Comparison of ENCODE assay signal across 27 cellular contexts in the genomic region with DNA sequence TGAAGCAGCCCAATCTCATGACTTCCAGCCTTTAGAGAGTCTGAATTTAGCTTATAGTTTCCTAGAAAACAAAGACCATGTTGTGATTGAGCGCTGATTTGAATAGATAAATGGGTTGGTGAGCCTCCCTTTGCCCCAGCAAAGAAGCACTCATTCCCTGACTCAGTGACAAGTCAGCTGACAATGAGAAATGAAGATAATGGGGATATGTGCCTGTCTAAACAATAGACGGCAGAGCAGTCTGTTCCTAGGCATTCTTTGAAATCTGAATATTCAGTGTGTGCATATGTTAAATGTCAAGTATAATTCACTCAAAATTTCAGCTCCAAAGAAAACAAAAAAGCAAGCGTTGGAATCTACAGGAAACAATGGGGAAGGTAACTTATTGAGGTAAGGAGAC. TPM values are rescaled to one million over a fixed set of nuclear protein-coding genes. Genes with fewer than 3 reads are reported as not detected.
A peak's percentile ranks its signal among the peaks of the same experiment; 100 is the strongest.
DNase-seq lines count a peak whose midpoint lies in the region; ATAC-seq, FAIRE-seq and TF ChIP-seq lines count a peak whose summit lies in the region.
"Had no signal": no experiment of that assay in that cellular context is flagged by ENCODE, and none has a peak within 500 bp of the region (broad histone marks: within the 10 kb centered on the region; RNA-seq: fewer than 3 reads in every experiment).

No MANE protein-coding gene starts in this region.

- no peaks in the 10 kb centered on the region; the same call in 2 of the 3 replicates for H3K9me3 Mint-ChIP-seq in GM23338
- H3K9me3 Mint-ChIP-seq in mesothelial cell of epicardium, result peaks cover 4% of the 10 kb centered on the region
- H3K9me3 Mint-ChIP-seq: CD4-positive, alpha-beta T cell had no signal

- H3K4me1 Mint-ChIP-seq in GM23338 (peaks cover 20% of the 10 kb centered on the region), mesothelial cell of epicardium (peaks cover 69% of the 10 kb centered on the region)
- H3K4me1 Mint-ChIP-seq: CD14-positive monocyte; CD8-positive, alpha-beta memory T cell had no signal

- no peak for FAIRE-seq in kidney (lab: Jason Lieb, UNC)
- FAIRE-seq: A204.1, GM12891, GM18507, H1 had no signal

- H3K9me2 ChIP-seq in GM23338 (ENCODE audit: insufficient read depth) (peaks cover 11% of the 10 kb centered on the region), neural cell (ENCODE audit: insufficient read depth, low read length) (no peaks in the 10 kb centered on the region)

- peak overlapping the region; percentile 57; the same call in 1 of the 2 replicates for H2AFZ ChIP-seq in GM23338
- no peak overlapping the region for H2AFZ ChIP-seq in neural cell (ENCODE audit: low read depth, low read length)
- H2AFZ ChIP-seq in smooth muscle cell (ENCODE audit: low read depth), result peak overlapping the region; percentile 8

- TF ChIP-seq EP300 in neural cell (conservative IDR thresholded peaks at IDR 0.05; ENCODE audit: poor library complexity, severe bottlenecking), result peak; percentile 90

- H3K27ac ChIP-seq in GM23338 (ENCODE audit: low read depth) (no peak overlapping the region), neural cell (ENCODE audit: low read length) (peak overlapping the region; percentile 70), smooth muscle cell (ENCODE audit: low read depth) (no peak overlapping the region), substantia nigra (ENCODE audit: low read depth, low read length, poor library complexity, severe bottlenecking) (no peak overlapping the region), kidney (ENCODE audit: low read depth in 2 of 2, low read length in 2 of 2) (no peak overlapping the region), right cardiac atrium (ENCODE audit: low read length) (no peak overlapping the region)
- H3K27ac ChIP-seq: BLaER1 treated with 17β-estradiol and CSF1 and Interleukin-3, amounts not matched to agents 10 nM and 100 nM had no signal

- H3K4me2 ChIP-seq in GM23338 (0 out of 2 replicates have a peak overlapping the region, but pooled peaks have one; percentile 18), neural cell (ENCODE audit: low read length) (no peak overlapping the region), smooth muscle cell (no peak overlapping the region)

- peaks cover 21% of the 10 kb centered on the region; the same call in 1 of the 2 replicates for H3K4me1 ChIP-seq in GM23338 (ENCODE audit: insufficient read depth)
- no peaks in the 10 kb centered on the region for H3K4me1 ChIP-seq in smooth muscle cell (ENCODE audit: low read depth)
- H3K4me1 ChIP-seq in kidney (ENCODE audit: control insufficient read depth in 1 of 2, insufficient read depth in 1 of 2, low read depth in 1 of 2, low read length in 2 of 2), result no peaks in the 10 kb centered on the region
- no peaks in the 10 kb centered on the region for H3K4me1 ChIP-seq in right cardiac atrium (ENCODE audit: control insufficient read depth, insufficient read depth, low read length)
- H3K4me1 ChIP-seq: BE2C had no signal

- H3K9me3 ChIP-seq in neural cell (ENCODE audit: low read length) (no peaks in the 10 kb centered on the region), smooth muscle cell (replicated peaks; ENCODE audit: low read depth) (no peaks in the 10 kb centered on the region), kidney (ENCODE audit: control insufficient read depth in 1 of 2, low read length in 2 of 2) (no peaks in the 10 kb centered on the region), right cardiac atrium (ENCODE audit: control insufficient read depth, low read length) (no peaks in the 10 kb centered on the region)
- H3K9me3 ChIP-seq: BE2C had no signal

- H3K27me3 ChIP-seq in GM23338 (ENCODE audit: insufficient read depth) (no peaks in the 10 kb centered on the region), neural cell (ENCODE audit: insufficient read depth, low read depth, low read length) (no peaks in the 10 kb centered on the region), smooth muscle cell (ENCODE audit: low read depth) (no peaks in the 10 kb centered on the region), right cardiac atrium (ENCODE audit: control insufficient read depth, insufficient read depth) (no peaks in the 10 kb centered on the region)
- H3K27me3 ChIP-seq: BE2C; BLaER1 treated with 17β-estradiol and CSF1 and Interleukin-3, amounts not matched to agents 10 nM and 100 nM had no signal

- H3K36me3 ChIP-seq in GM23338 (ENCODE audit: insufficient read depth), result no peaks in the 10 kb centered on the region
- H3K36me3 ChIP-seq in neural cell (ENCODE audit: insufficient read depth, low read length), result no peaks in the 10 kb centered on the region
- no peaks in the 10 kb centered on the region for H3K36me3 ChIP-seq in smooth muscle cell (ENCODE audit: low read depth)
- H3K36me3 ChIP-seq in kidney (ENCODE audit: control insufficient read depth in 1 of 2, insufficient read depth in 2 of 2, low read length in 2 of 2), result no peaks in the 10 kb centered on the region
- H3K36me3 ChIP-seq: BE2C; BLaER1 treated with 17β-estradiol and CSF1 and Interleukin-3, amounts not matched to agents 10 nM and 100 nM had no signal

- ATAC-seq in GM23338, result no peak
- ATAC-seq in right cardiac atrium, result no peak
- ATAC-seq: HCT116 had no signal

- H3K79me2 ChIP-seq in GM23338 (replicated peaks; ENCODE audit: insufficient read depth) (no peaks in the 10 kb centered on the region), neural cell (replicated peaks; ENCODE audit: insufficient read depth, low read length) (no peaks in the 10 kb centered on the region), smooth muscle cell (ENCODE audit: low read depth) (no peaks in the 10 kb centered on the region)

- DNase-seq in GM23338 (ENCODE audit: low spot score), result no peak
- DNase-seq in mesothelial cell of epicardium (ENCODE audit: low spot score in 2 of 2, unreplicated experiment in 2 of 2), result no peak
- no peak for DNase-seq in smooth muscle cell (lab: John Stamatoyannopoulos, UW; ENCODE audit: unreplicated experiment)
- no peak for DNase-seq in substantia nigra (lab: John Stamatoyannopoulos, UW)
- no peak for DNase-seq in kidney
- no peak for DNase-seq in cerebellum (ENCODE audit: low spot score)
- no peak for DNase-seq in right cardiac atrium
- DNase-seq: BE2C; Calu3; CD4-positive, alpha-beta T cell; CD8-positive, alpha-beta memory T cell; COR-L47; DMS53; DMS79 treated with DMSO at 0.1 percent for 48 hours; GF-D8; H7 had no signal

- 76% methylated on average over 3 of the region's 3 CpGs for WGBS in smooth muscle cell (ENCODE audit: low lambda C conversion rate)
- 64% methylated on average over 3 of the region's 3 CpGs for WGBS in right cardiac atrium

- no peak overlapping the region for H3K27ac Mint-ChIP-seq in GM23338
- peak overlapping the region; percentile 44 for H3K27ac Mint-ChIP-seq in mesothelial cell of epicardium
- H3K27ac Mint-ChIP-seq: CD14-positive monocyte; CD4-positive, alpha-beta T cell; CD8-positive, alpha-beta memory T cell had no signal

- intact Hi-C loops in kidney (cut with DNase I) (no loop called here), right cardiac atrium (cut with DNase I) (no loop called here)

- no peaks in the 10 kb centered on the region for H3K36me3 Mint-ChIP-seq in GM23338 (ENCODE audit: low read depth)
- no peaks in the 10 kb centered on the region for H3K36me3 Mint-ChIP-seq in mesothelial cell of epicardium
- H3K36me3 Mint-ChIP-seq: CD14-positive monocyte; CD8-positive, alpha-beta memory T cell had no signal

- H4K20me1 ChIP-seq in GM23338 (replicated peaks; ENCODE audit: insufficient read depth) (no peaks in the 10 kb centered on the region), neural cell (ENCODE audit: insufficient read depth) (no peaks in the 10 kb centered on the region), smooth muscle cell (ENCODE audit: low read depth) (no peaks in the 10 kb centered on the region)
- H4K20me1 ChIP-seq: BLaER1 treated with 17β-estradiol and CSF1 and Interleukin-3, amounts not matched to agents 10 nM and 100 nM had no signal

- H3K9ac ChIP-seq in neural cell (ENCODE audit: low read length), result no peak overlapping the region
- no peak overlapping the region for H3K9ac ChIP-seq in smooth muscle cell (ENCODE audit: low read depth)
- H3K9ac ChIP-seq in kidney (ENCODE audit: low read length in 2 of 2), result no peak overlapping the region
- H3K9ac ChIP-seq: BLaER1 treated with 17β-estradiol and CSF1 and Interleukin-3, amounts not matched to agents 10 nM and 100 nM had no signal

- H3F3A ChIP-seq in GM23338 (replicated peaks; ENCODE audit: low read depth), result no peaks in the 10 kb centered on the region
- H3F3A ChIP-seq in neural cell (ENCODE audit: insufficient read depth, low read length, poor library complexity, severe bottlenecking), result no peaks in the 10 kb centered on the region
- no peaks in the 10 kb centered on the region for H3F3A ChIP-seq in smooth muscle cell (ENCODE audit: low read depth)

- TF ChIP-seq RAD21 in neural cell (conservative IDR thresholded peaks at IDR 0.05), result peak; percentile 36

- H3K4me3 ChIP-seq in GM23338 (no peak overlapping the region), neural cell (ENCODE audit: low read length) (peak overlapping the region; percentile 27), smooth muscle cell (no peak overlapping the region), kidney (ENCODE audit: low read length in 2 of 2) (no peak overlapping the region), right cardiac atrium (ENCODE audit: low read length) (no peak overlapping the region)
- H3K4me3 ChIP-seq: BLaER1 treated with 17β-estradiol and CSF1 and Interleukin-3, amounts not matched to agents 10 nM and 100 nM had no signal

- H3K4me3 Mint-ChIP-seq in GM23338 (no peak overlapping the region), mesothelial cell of epicardium (no peak overlapping the region)
- H3K4me3 Mint-ChIP-seq: CD14-positive monocyte; CD4-positive, alpha-beta T cell; CD8-positive, alpha-beta memory T cell had no signal

- H3K27me3 Mint-ChIP-seq in GM23338 (ENCODE audit: insufficient read depth, low read depth, poor library complexity), result peaks cover 1% of the 10 kb centered on the region
- no peaks in the 10 kb centered on the region for H3K27me3 Mint-ChIP-seq in mesothelial cell of epicardium (ENCODE audit: low read depth)

- TF ChIP-seq CTCF in GM23338 (conservative IDR thresholded peaks at IDR 0.05; ENCODE audit: low read depth in 2 of 2) (no peak), mesothelial cell of epicardium (IDR thresholded peaks at IDR 0.05; ENCODE audit: unreplicated experiment) (no peak), neural cell (IDR thresholded peaks at IDR 0.05; ENCODE audit: poor library complexity, severe bottlenecking) (no peak), smooth muscle cell (IDR thresholded peaks at IDR 0.05; ENCODE audit: borderline replicate concordance, insufficient read depth, poor library complexity, severe bottlenecking) (no peak), kidney (IDR thresholded peaks at IDR 0.05; ENCODE audit: borderline replicate concordance, extremely low read depth, insufficient read depth) (no peak)

RNA-seq across cellular contexts. Expression of a gene that starts 34.8 kb away (rescaled TPM):
- total RNA-seq in GM23338 (2014; rRNA removed; shearing (Covaris generic)), result not detected in 2 replicates
- polyA plus RNA-seq in GM23338 (2016; fragmentation: Nextera tagmentation; extraction: Ambion mirVana), result not detected in 2 replicates
- not detected in 3 replicates for total RNA-seq in mesothelial cell of epicardium
- not detected in 2 replicates for polyA plus RNA-seq in neural cell
- not detected in 2 replicates for polyA minus RNA-seq in neural cell
- total RNA-seq in smooth muscle cell, result not detected in 2 replicates
- polyA plus RNA-seq in smooth muscle cell, result 0.48 and 0.97 TPM in 2 replicates
- total RNA-seq in kidney, result not detected
- not detected for polyA plus RNA-seq in kidney (ENCODE audit: insufficient read depth, low read depth, low replicate concordance)
- total RNA-seq in cerebellum, result not detected
- not detected for total RNA-seq in right cardiac atrium
- not detected for polyA plus RNA-seq in right cardiac atrium
- total RNA-seq: Calu3; CD4-positive, alpha-beta T cell; CD8-positive, alpha-beta memory T cell; Daoy; G401; H1; H7 had no signal
- polyA plus RNA-seq: AG04450; CD14-positive monocyte; CD8-positive, alpha-beta memory T cell; H1 had no signal
